Comparison of ENCODE assay signal across 9 cellular contexts in genomic region chr20:63521602-63522001, GRCh38. TPM values are rescaled to one million over a fixed set of nuclear protein-coding genes. Genes with fewer than 3 reads are reported as not detected.
A peak's percentile ranks its signal among the peaks of the same experiment; 100 is the strongest.
DNase-seq lines count a peak whose midpoint lies in the region; ATAC-seq, FAIRE-seq and TF ChIP-seq lines count a peak whose summit lies in the region.
"Had no signal": no experiment of that assay in that cellular context is flagged by ENCODE, and none has a peak within 500 bp of the region (broad histone marks: within the 10 kb centered on the region; RNA-seq: fewer than 3 reads in every experiment).

No MANE protein-coding gene starts in this region.

- no peak; a peak in 1 of 3 replicates for TF ChIP-seq POLR2A in H1 (IDR thresholded peaks at IDR 0.05; ENCODE audit: control extremely low read depth in 1 of 2, low read depth in 2 of 2, low read length in 2 of 2)

- H3K23me2 ChIP-seq in H1 (ENCODE audit: low read depth, low read length): peaks cover 17% of the 10 kb centered on the region; the same call in 1 of the 2 replicates

- H3K27me3 ChIP-seq in ACC112 (ENCODE audit: insufficient read depth, low read length) (no peaks in the 10 kb centered on the region), MM.1S (replicated peaks; ENCODE audit: insufficient read depth, low read length) (peaks cover 33% of the 10 kb centered on the region), H1 (replicated peaks in 1 of 4; ENCODE audit: control insufficient read depth in 3 of 4, extremely low read depth in 1 of 4, insufficient read depth in 3 of 4, low read length in 3 of 4) (peaks cover 0 to 6% (median under 1%) of the 10 kb centered on the region in 4 experiments; a peak in 2 of 7 replicates), muscle layer of duodenum (ENCODE audit: low read depth, low read length) (peaks cover 4% of the 10 kb centered on the region)

- no peaks in the 10 kb centered on the region for H3K9me2 ChIP-seq in MM.1S (replicated peaks; ENCODE audit: insufficient read depth, low read length)

- 0 out of 2 replicates have a peak overlapping the region, but pooled peaks have one; percentile 17 for H2BK12ac ChIP-seq in H1 (ENCODE audit: low read depth, low read length)

- no peak overlapping the region for H2BK15ac ChIP-seq in H1 (ENCODE audit: low read length)

- no peaks in the 10 kb centered on the region for H4K20me1 ChIP-seq in MM.1S (ENCODE audit: insufficient read depth, low read length)
- peaks cover 3 to 22% of the 10 kb centered on the region in 2 experiments for H4K20me1 ChIP-seq in H1 (replicated peaks in 1 of 2; ENCODE audit: control insufficient read depth in 1 of 2, insufficient read depth in 2 of 2, low read length in 2 of 2)

- H3K27ac ChIP-seq in ACC112 (ENCODE audit: low read depth, low read length) (no peak overlapping the region), MM.1S (ENCODE audit: low read length) (no peak overlapping the region), H1 (ENCODE audit: low read depth, low read length) (peak overlapping the region; percentile 87; the same call in 1 of the 2 replicates), muscle layer of duodenum (ENCODE audit: low read length) (peak overlapping the region; percentile 72)

- H2BK120ac ChIP-seq in H1 (replicated peaks; ENCODE audit: low read depth, low read length): no peak overlapping the region

- no peak overlapping the region for H4K5ac ChIP-seq in H1 (ENCODE audit: insufficient read length, low read depth, low read length)

- ATAC-seq in HG03571 (IDR thresholded peaks at IDR 0.05; ENCODE audit: unreplicated experiment) (no peak), GM19467 (IDR thresholded peaks at IDR 0.05; ENCODE audit: unreplicated experiment) (no peak)

- no peak overlapping the region for H2BK20ac ChIP-seq in H1 (ENCODE audit: low read length)

- no peak for TF ChIP-seq EP300 in H1 (IDR thresholded peaks at IDR 0.05; ENCODE audit: borderline replicate concordance in 1 of 2, low read depth in 2 of 2, low read length in 2 of 2)

- H3K14ac ChIP-seq in H1 (ENCODE audit: insufficient read length): no peak overlapping the region

- H4K8ac ChIP-seq in H1 (ENCODE audit: extremely low read depth, insufficient read depth, low read length): peak overlapping the region; percentile 99; the same call in 1 of the 2 replicates

- no peak overlapping the region for H2AK5ac ChIP-seq in H1 (ENCODE audit: low read depth, low read length)

- peak overlapping the region; percentile 99 for H3K4me2 ChIP-seq in MM.1S (ENCODE audit: low read depth, low read length)
- H3K4me2 ChIP-seq in H1 (ENCODE audit: insufficient read depth in 1 of 2, low read depth in 2 of 2, low read length in 2 of 2): peak overlapping the region; percentile 68 to 97

- peak overlapping the region; percentile 75 for H2BK5ac ChIP-seq in H1 (ENCODE audit: low read depth, low read length)

- TF ChIP-seq CTCF in MM.1S (IDR thresholded peaks at IDR 0.05; ENCODE audit: low read length): no peak
- TF ChIP-seq CTCF in H1 (IDR thresholded peaks at IDR 0.05; ENCODE audit: control extremely low read depth in 1 of 3, insufficient read depth in 1 of 3, low read depth in 1 of 3, low read length in 3 of 3): peak in 2 of 3 experiments; percentile 18 to 33; a peak in 2 of 4 replicates

- H3K4me1 ChIP-seq in ACC112 (ENCODE audit: control insufficient read depth, insufficient read depth, low read length, unreplicated experiment): peaks cover 4% of the 10 kb centered on the region
- H3K4me1 ChIP-seq in MM.1S (ENCODE audit: low read length): 0 out of 2 replicates have a peak, but pooled peaks cover 4% of the 10 kb centered on the region
- peaks cover 0 to 21% (median 10%) of the 10 kb centered on the region in 4 experiments; a peak in 5 of 7 replicates for H3K4me1 ChIP-seq in H1 (replicated peaks in 1 of 4; ENCODE audit: control insufficient read depth in 3 of 4, insufficient read depth in 4 of 4, low read length in 3 of 4)
- peaks cover 0 to 17% of the 10 kb centered on the region in 2 donors for H3K4me1 ChIP-seq in muscle layer of duodenum (ENCODE audit: control insufficient read depth in 1 of 2, insufficient read depth in 2 of 2, low read length in 2 of 2)

- WGBS in H1 (ENCODE audit: extremely low coverage in 1 of 2, insufficient coverage in 1 of 2, insufficient read length in 1 of 2, insufficient replicate concordance in 2 of 2, low coverage in 1 of 2, low lambda C conversion rate in 2 of 2, missing lambda C conversion rate in 1 of 2), 2 experiments: 14% methylated on average over 13 of the region's 23 CpGs; no CpG with 5 or more reads in 1 of the 2 experiments

- no peak for FAIRE-seq in H1 (lab: Jason Lieb, UNC)

- no peak overlapping the region for H3K56ac ChIP-seq in H1 (replicated peaks; ENCODE audit: insufficient read length, low read depth, low read length)

- H3K79me2 ChIP-seq in ACC112 (ENCODE audit: control insufficient read depth, insufficient read depth, low read length, unreplicated experiment) (peaks cover 17% of the 10 kb centered on the region), MM.1S (ENCODE audit: low read length) (peaks cover 15% of the 10 kb centered on the region), H1 (ENCODE audit: control insufficient read depth in 1 of 2, insufficient read depth in 2 of 2, low read length in 2 of 2) (peaks cover 0 to 4% of the 10 kb centered on the region in 2 experiments; a peak in 1 of 4 replicates)

- H3K9ac ChIP-seq in MM.1S (ENCODE audit: low read length): peak overlapping the region; percentile 73
- H3K9ac ChIP-seq in H1 (replicated peaks in 1 of 4; ENCODE audit: extremely low read depth in 1 of 4, low read depth in 3 of 4, low read length in 3 of 4): peak overlapping the region; percentile 73 to 97 (median 90)

- no peak overlapping the region for H3K23ac ChIP-seq in H1 (ENCODE audit: insufficient read length)

- H3F3A ChIP-seq in MM.1S (ENCODE audit: insufficient read depth, low read length): peaks cover 7% of the 10 kb centered on the region; the same call in 1 of the 2 replicates

- H3K4me3 ChIP-seq in ACC112 (ENCODE audit: low read depth, low read length) (peak overlapping the region; percentile 98), MM.1S (ENCODE audit: low read length) (peak overlapping the region; percentile 84), H1 (ENCODE audit: extremely low read depth in 1 of 4, insufficient read depth in 2 of 4, low read depth in 3 of 4, low read length in 4 of 4) (peak overlapping the region; percentile 66 to 99 (median 88)), muscle layer of duodenum (ENCODE audit: low read depth in 1 of 2, low read length in 2 of 2) (peak overlapping the region; percentile 74 to 89)

- no peak overlapping the region for H3K18ac ChIP-seq in H1 (ENCODE audit: extremely low read depth, low read length)

- no peak for TF ChIP-seq RAD21 in H1 (IDR thresholded peaks at IDR 0.05 in 1 of 2, conservative IDR thresholded peaks at IDR 0.05 in 1 of 2; ENCODE audit: low read depth in 2 of 2, low read length in 2 of 2)

- CTCF ChIA-PET in H1 (lab: Charles Lee; ENCODE audit: partially characterized antibody): interaction anchor here (0.6 to 4.2 kb wide), 6 partner anchors 16 to 450 kb away, joined by 3 to 28 read pairs (median 4); partner anchors contain the start of gene PTK6

- no peak for DNase-seq in MM.1S
- peak in 1 of 2 experiments; percentile 60 for DNase-seq in H1 (ENCODE audit: low read depth in 1 of 2, low spot score in 2 of 2)
- DNase-seq in activated CD4-positive, alpha-beta T cell treated with anti-CD3 and anti-CD28 coated beads for 4 hours: no peak
- DNase-seq in NCI-H2227 (lab: John Stamatoyannopoulos, UW; ENCODE audit: unreplicated experiment): no peak

- H4K91ac ChIP-seq in H1 (replicated peaks; ENCODE audit: insufficient read length, low read length): no peak overlapping the region

- peaks cover 7% of the 10 kb centered on the region; the same call in 1 of the 2 replicates for H3K79me1 ChIP-seq in H1 (ENCODE audit: low read depth, low read length)

- no peak overlapping the region for H2AFZ ChIP-seq in ACC112 (ENCODE audit: low read length, unreplicated experiment)
- H2AFZ ChIP-seq in MM.1S (ENCODE audit: low read length): no peak overlapping the region
- no peak overlapping the region for H2AFZ ChIP-seq in H1 (ENCODE audit: low read length)

- POLR2A ChIA-PET in H1 (lab: Charles Lee; ENCODE audit: partially characterized antibody): interaction anchor here (0.6 to 4.6 kb wide), 30 partner anchors 10 to 435 kb away, joined by 3 to 59 read pairs (median 5); partner anchors contain the start of genes ARFRP1, COL20A1, KCNQ2 and PTK6

- H3K36me3 ChIP-seq in ACC112 (ENCODE audit: insufficient read depth, low read length) (peaks cover 19% of the 10 kb centered on the region), MM.1S (replicated peaks; ENCODE audit: insufficient read depth, low read length) (no peaks in the 10 kb centered on the region), H1 (ENCODE audit: control insufficient read depth in 2 of 4, insufficient read depth in 4 of 4, low read length in 3 of 4) (peaks cover 0 to 14% (median 0%) of the 10 kb centered on the region in 4 experiments; a peak in 2 of 8 replicates), muscle layer of duodenum (ENCODE audit: control insufficient read depth in 1 of 2, insufficient read depth in 2 of 2, low read length in 2 of 2) (peaks cover 0 to 6% of the 10 kb centered on the region in 2 donors)

- peak overlapping the region; percentile 38 for H3K4ac ChIP-seq in H1 (replicated peaks; ENCODE audit: insufficient read length, low read depth, low read length)

- H3K9me3 ChIP-seq in MM.1S (replicated peaks; ENCODE audit: insufficient read depth, low read length) (no peaks in the 10 kb centered on the region), H1 (ENCODE audit: insufficient read depth in 2 of 2, low read depth in 1 of 2, low read length in 1 of 2) (no peaks in the 10 kb centered on the region), muscle layer of duodenum (ENCODE audit: control insufficient read depth in 1 of 2, low read length in 2 of 2) (no peaks in the 10 kb centered on the region)

RNA-seq across cellular contexts. Expression of gene PPDPF, which starts 1.0 kb away (rescaled TPM):
- total RNA-seq in H1 (2021; fragmentation: NEBNext Ultra II Directional; extraction: Animal tissue kit (Norgen Biotek cat#: 25700)): 125 and 138 TPM in 2 replicates
- polyA plus RNA-seq in H1 (2011; rRNA removed): 30.5 and 49.9 TPM in 2 replicates
- 13.6 TPM for polyA plus RNA-seq in H1 (2011; cell fraction: cytosol; rRNA removed)
- 40.2 TPM for polyA plus RNA-seq in H1 (2011; cell fraction: nucleus; rRNA removed)
- polyA plus RNA-seq in H1 (2012, experiment 1 of 2): 38.8 to 127 TPM (median 112 TPM) in 4 replicates
- polyA plus RNA-seq in H1 (2012, experiment 2 of 2): 66.7 TPM
- 147 TPM for polyA plus RNA-seq in H1 (2013, experiment 1 of 2)
- polyA plus RNA-seq in H1 (2013, experiment 2 of 2): 151 TPM
- polyA minus RNA-seq in H1 (2011; rRNA and poly(A)+ RNA removed): 2.8 and 4.9 TPM in 2 replicates
- polyA minus RNA-seq in H1 (2011; cell fraction: cytosol; rRNA and poly(A)+ RNA removed): 109 TPM
- 58.7 TPM for polyA minus RNA-seq in H1 (2011; cell fraction: nucleus; rRNA and poly(A)+ RNA removed)

RNA-seq across cellular contexts. Expression of gene PTK6, which starts 15.6 kb away (rescaled TPM):
- total RNA-seq in H1 (2021; fragmentation: NEBNext Ultra II Directional; extraction: Animal tissue kit (Norgen Biotek cat#: 25700)): 0.17 and 0.19 TPM in 2 replicates
- polyA plus RNA-seq in H1 (2011; rRNA removed): 0.12 and 0.30 TPM in 2 replicates
- 0.27 TPM for polyA plus RNA-seq in H1 (2011; cell fraction: cytosol; rRNA removed)
- polyA plus RNA-seq in H1 (2011; cell fraction: nucleus; rRNA removed): 0.67 TPM
- polyA plus RNA-seq in H1 (2012, experiment 1 of 2): 0.32 to 0.41 TPM (median 0.40 TPM) in 4 replicates
- 0.25 TPM for polyA plus RNA-seq in H1 (2012, experiment 2 of 2)
- polyA plus RNA-seq in H1 (2013, experiment 1 of 2): 0.08 TPM
- polyA plus RNA-seq in H1 (2013, experiment 2 of 2): 0.07 TPM
- polyA minus RNA-seq in H1 (2011; rRNA and poly(A)+ RNA removed): 0.12 TPM in 1 of 2 replicates, not detected in the other
- polyA minus RNA-seq in H1 (2011; cell fraction: cytosol; rRNA and poly(A)+ RNA removed): 0.37 TPM
- 0.20 TPM for polyA minus RNA-seq in H1 (2011; cell fraction: nucleus; rRNA and poly(A)+ RNA removed)
- total RNA-seq: SK-MEL-5 had no signal

RNA-seq across cellular contexts. Expression of gene EEF1A2, which starts 22.7 kb away (rescaled TPM):
- 25.8 and 27.9 TPM in 2 replicates for total RNA-seq in H1 (2021; fragmentation: NEBNext Ultra II Directional; extraction: Animal tissue kit (Norgen Biotek cat#: 25700))
- 7.4 and 17.5 TPM in 2 replicates for polyA plus RNA-seq in H1 (2011; rRNA removed)
- 15.5 TPM for polyA plus RNA-seq in H1 (2011; cell fraction: cytosol; rRNA removed)
- polyA plus RNA-seq in H1 (2011; cell fraction: nucleus; rRNA removed): 33.5 TPM
- polyA plus RNA-seq in H1 (2012, experiment 1 of 2): 25.2 to 45.3 TPM (median 39.3 TPM) in 4 replicates
- 22.6 TPM for polyA plus RNA-seq in H1 (2012, experiment 2 of 2)
- polyA plus RNA-seq in H1 (2013, experiment 1 of 2): 26.8 TPM
- 25.5 TPM for polyA plus RNA-seq in H1 (2013, experiment 2 of 2)
- polyA minus RNA-seq in H1 (2011; rRNA and poly(A)+ RNA removed): 6.0 and 11.9 TPM in 2 replicates
- 20.6 TPM for polyA minus RNA-seq in H1 (2011; cell fraction: cytosol; rRNA and poly(A)+ RNA removed)
- 13.6 TPM for polyA minus RNA-seq in H1 (2011; cell fraction: nucleus; rRNA and poly(A)+ RNA removed)

RNA-seq across cellular contexts. Expression of gene SRMS, which starts 25.9 kb away (rescaled TPM):
- 0.29 and 0.76 TPM in 2 replicates for total RNA-seq in H1 (2021; fragmentation: NEBNext Ultra II Directional; extraction: Animal tissue kit (Norgen Biotek cat#: 25700))
- polyA plus RNA-seq in H1 (2011; rRNA removed): 0.39 and 0.66 TPM in 2 replicates
- 0.36 TPM for polyA plus RNA-seq in H1 (2011; cell fraction: cytosol; rRNA removed)
- polyA plus RNA-seq in H1 (2011; cell fraction: nucleus; rRNA removed): 2.9 TPM
- polyA plus RNA-seq in H1 (2012, experiment 1 of 2): 0.23 to 0.46 TPM (median 0.39 TPM) in 4 replicates
- polyA plus RNA-seq in H1 (2012, experiment 2 of 2): 0.10 TPM
- 0.28 TPM for polyA plus RNA-seq in H1 (2013, experiment 1 of 2)
- polyA plus RNA-seq in H1 (2013, experiment 2 of 2): 0.15 TPM
- polyA minus RNA-seq in H1 (2011; rRNA and poly(A)+ RNA removed): 0.10 TPM in 1 of 2 replicates, not detected in the other
- not detected for polyA minus RNA-seq in H1 (2011; cell fraction: cytosol; rRNA and poly(A)+ RNA removed)
- polyA minus RNA-seq in H1 (2011; cell fraction: nucleus; rRNA and poly(A)+ RNA removed): 0.50 TPM
- total RNA-seq: SK-MEL-5 had no signal

RNA-seq across cellular contexts. Expression of gene FNDC11, which starts 32.4 kb away (rescaled TPM):
- 2.5 and 2.6 TPM in 2 replicates for total RNA-seq in H1 (2021; fragmentation: NEBNext Ultra II Directional; extraction: Animal tissue kit (Norgen Biotek cat#: 25700))
- 8.8 and 13.5 TPM in 2 replicates for polyA plus RNA-seq in H1 (2011; rRNA removed)
- 9.1 TPM for polyA plus RNA-seq in H1 (2011; cell fraction: cytosol; rRNA removed)
- 17.7 TPM for polyA plus RNA-seq in H1 (2011; cell fraction: nucleus; rRNA removed)
- polyA plus RNA-seq in H1 (2012, experiment 1 of 2): 2.1 to 3.9 TPM (median 3.5 TPM) in 4 replicates
- 3.5 TPM for polyA plus RNA-seq in H1 (2012, experiment 2 of 2)
- 3.0 TPM for polyA plus RNA-seq in H1 (2013, experiment 1 of 2)
- polyA plus RNA-seq in H1 (2013, experiment 2 of 2): 2.8 TPM
- polyA minus RNA-seq in H1 (2011; rRNA and poly(A)+ RNA removed): 2.3 and 2.5 TPM in 2 replicates
- polyA minus RNA-seq in H1 (2011; cell fraction: cytosol; rRNA and poly(A)+ RNA removed): 4.5 TPM
- 7.0 TPM for polyA minus RNA-seq in H1 (2011; cell fraction: nucleus; rRNA and poly(A)+ RNA removed)
- total RNA-seq: SK-MEL-5 had no signal

Comparison
In these comparisons a context has a peak if more than half of its experiments do, and no peak if none do; other contexts are left out.
1. H3K27ac ChIP-seq: peak in H1 (single experiment) and muscle layer of duodenum (single experiment); none in ACC112 (single experiment) and MM.1S (single experiment).
2. Peak in every context shown above with its lines, with median percentiles within 50 percentile points of each other: H3K4me3 ChIP-seq.